12 cellular contexts compared by ENCODE assay signal in genomic region chr22:24105018-24105360, GRCh38.
DNase-seq lines count a peak whose midpoint lies in the region; ATAC-seq and TF ChIP-seq lines count a peak whose summit lies in the region.
"Had no signal": no experiment of that assay in that cellular context is flagged by ENCODE, and none has a peak within 500 bp of the region (broad histone marks: within the 10 kb centered on the region; RNA-seq: fewer than 3 reads in every experiment).

No MANE protein-coding gene starts in this region.

- peaks cover 5 to 21% (median 7%) of the 10 kb centered on the region in 4 donors for H3K4me1 Mint-ChIP-seq in CD4-positive, alpha-beta memory T cell
- H3K4me1 Mint-ChIP-seq in T-helper 17 cell, result peaks cover 19% of the 10 kb centered on the region

- no peaks in the 10 kb centered on the region for H3K27me3 Mint-ChIP-seq in CD4-positive, alpha-beta memory T cell
- no peaks in the 10 kb centered on the region for H3K27me3 Mint-ChIP-seq in T-helper 17 cell
- H3K27me3 Mint-ChIP-seq: progenitor cell of endocrine pancreas had no signal

- no peaks in the 10 kb centered on the region for H3K9me3 Mint-ChIP-seq in CD4-positive, alpha-beta memory T cell

- CTCF ChIA-PET in CD4-positive, alpha-beta memory T cell (lab: Charles Lee; ENCODE audit: partially characterized antibody), result interaction anchor here (1.1 to 1.7 kb wide), 3 partner anchors 53 to 126 kb away, joined by 4 to 10 read pairs (median 5); no protein-coding TSS in a partner anchor
- CTCF ChIA-PET in HEK293T (lab: Yijun Ruan, JAX), result no interaction called here

- no peak for ATAC-seq in T-helper 17 cell
- ATAC-seq: left lung had no signal

- H3K27me3 ChIP-seq in CD4-positive, alpha-beta memory T cell (ENCODE audit: insufficient read depth, low read length), result no peaks in the 10 kb centered on the region
- H3K27me3 ChIP-seq: left lung had no signal

- peaks cover 16 to 55% of the 10 kb centered on the region in 2 donors for H3K36me3 Mint-ChIP-seq in CD4-positive, alpha-beta memory T cell
- H3K36me3 Mint-ChIP-seq in T-helper 17 cell (ENCODE audit: low read depth), result peaks cover 2% of the 10 kb centered on the region

- H3K4me3 ChIP-seq in CD4-positive, alpha-beta memory T cell (ENCODE audit: low read length in 2 of 2), result no peak overlapping the region
- no peak overlapping the region for H3K4me3 ChIP-seq in retinal pigment epithelial cell (ENCODE audit: low read length)
- H3K4me3 ChIP-seq: left lung had no signal

- H3K4me1 ChIP-seq in CD4-positive, alpha-beta memory T cell (ENCODE audit: insufficient read depth, low read length), result no peaks in the 10 kb centered on the region
- H3K4me1 ChIP-seq: left lung had no signal

- no peaks in the 10 kb centered on the region for H3K9me3 ChIP-seq in CD4-positive, alpha-beta memory T cell (ENCODE audit: control insufficient read depth in 1 of 2, low read length in 2 of 2)
- no peaks in the 10 kb centered on the region for H3K9me3 ChIP-seq in T-helper 17 cell (ENCODE audit: control insufficient read depth, low read length, poor library complexity, severe bottlenecking)
- H3K9me3 ChIP-seq: left lung had no signal

- peaks cover 36% of the 10 kb centered on the region for H3K36me3 ChIP-seq in CD4-positive, alpha-beta memory T cell (ENCODE audit: insufficient read depth, low read length)

- intact Hi-C loops in CD4-positive, alpha-beta memory T cell (cut with micrococcal nuclease), result loop anchor here (5.0 kb wide), 1 partner anchor 142 kb away; the partner anchor contains the start of gene GGT5

- no peak for DNase-seq in CD4-positive, alpha-beta memory T cell
- no peak for DNase-seq in T-helper 17 cell
- DNase-seq in globus pallidus (ENCODE audit: low spot score), result peak; percentile 33
- DNase-seq in retinal pigment epithelial cell (ENCODE audit: low read depth), result peak; percentile 26
- no peak for DNase-seq in HEK293T (ENCODE audit: extremely low spot score)
- no peak for DNase-seq in KG1 (lab: John Stamatoyannopoulos, UW)
- no peak for DNase-seq in ureter (ENCODE audit: low spot score)
- DNase-seq in NCI-H146 (lab: John Stamatoyannopoulos, UW), result no peak
- DNase-seq: left lung, NCI-H2081 treated with DMSO at 0.1 percent for 48 hours, OCI-M1 had no signal

- TF ChIP-seq CTCF in retinal pigment epithelial cell (conservative IDR thresholded peaks at IDR 0.05; ENCODE audit: low read depth, low read length), result no peak

- H3K27ac ChIP-seq in CD4-positive, alpha-beta memory T cell (ENCODE audit: low read depth, low read length), result no peak overlapping the region

- no peak overlapping the region for H3K4me3 Mint-ChIP-seq in CD4-positive, alpha-beta memory T cell
- H3K4me3 Mint-ChIP-seq in T-helper 17 cell, result no peak overlapping the region

- peak overlapping the region in 4 of 7 donors; percentile 10 to 55 (median 46) for H3K27ac Mint-ChIP-seq in CD4-positive, alpha-beta memory T cell
- H3K27ac Mint-ChIP-seq in T-helper 17 cell, result peak overlapping the region; percentile 62
- H3K27ac Mint-ChIP-seq: progenitor cell of endocrine pancreas had no signal

- POLR2A ChIA-PET in CD4-positive, alpha-beta memory T cell (lab: Charles Lee; ENCODE audit: partially characterized antibody), result interaction anchor here (0.8 kb wide), 1 partner anchor 9 kb away, joined by 3 read pairs; no protein-coding TSS in a partner anchor
- POLR2A ChIA-PET in HEK293T (lab: Yijun Ruan, JAX), result interaction anchor here (0.6 kb wide), 1 partner anchor 94 kb away, joined by 3 read pairs; the partner anchor contains the start of gene CABIN1

TF ChIP-seq in HEK293T, 16 proteins besides CTCF, POLR2A, EP300 and RAD21:
- no peak for TF ChIP-seq HDGF (IDR thresholded peaks at IDR 0.05; ENCODE audit: borderline replicate concordance)
- TF ChIP-seq PKNOX1 (IDR thresholded peaks at IDR 0.05), result no peak
- no peak for TF ChIP-seq TARDBP (IDR thresholded peaks at IDR 0.05)
- no peak for TF ChIP-seq FOXM1 (IDR thresholded peaks at IDR 0.05; ENCODE audit: borderline replicate concordance)
- no peak for TF ChIP-seq SUZ12 (IDR thresholded peaks at IDR 0.05)
- TF ChIP-seq BHLHE40 (IDR thresholded peaks at IDR 0.05; ENCODE audit: borderline replicate concordance), result no peak
- no peak for TF ChIP-seq ZNF384 (IDR thresholded peaks at IDR 0.05)
- TF ChIP-seq CTBP1 (IDR thresholded peaks at IDR 0.05; ENCODE audit: borderline replicate concordance), result no peak
- no peak for TF ChIP-seq FOXA1 (IDR thresholded peaks at IDR 0.05)
- no peak for TF ChIP-seq FOXK2 (IDR thresholded peaks at IDR 0.05)
- TF ChIP-seq L3MBTL2 (conservative IDR thresholded peaks at IDR 0.05), result no peak
- TF ChIP-seq LEF1 (IDR thresholded peaks at IDR 0.05; ENCODE audit: borderline replicate concordance), result no peak
- no peak for TF ChIP-seq ELF4 (IDR thresholded peaks at IDR 0.05)
- no peak for TF ChIP-seq ARNT (IDR thresholded peaks at IDR 0.05)
- TF ChIP-seq SP1 (IDR thresholded peaks at IDR 0.05), result no peak

Comparison
In these comparisons a context has a peak if more than half of its experiments do, and no peak if none do; other contexts are left out.
1. DNase-seq: peak in globus pallidus (single experiment) and retinal pigment epithelial cell (single experiment); none in CD4-positive, alpha-beta memory T cell (0 of 5), T-helper 17 cell (0 of 3), HEK293T (single experiment), KG1 (single experiment), ureter (single experiment) and NCI-H146 (single experiment).